8 cellular contexts compared by ENCODE assay signal in genomic region chr11:6705905-6706535, GRCh38. TPM values are rescaled to one million over a fixed set of nuclear protein-coding genes. Genes with fewer than 3 reads are reported as not detected.
DNase-seq lines count a peak whose midpoint lies in the region; ATAC-seq and TF ChIP-seq lines count a peak whose summit lies in the region.

No MANE protein-coding gene starts in this region.

- H3K4me3 ChIP-seq in GM12865 (ENCODE audit: low read depth, low read length), result no peak overlapping the region
- no peak overlapping the region for H3K4me3 ChIP-seq in Karpas-422 (ENCODE audit: low read length)
- H3K4me3 ChIP-seq in choroid plexus epithelial cell (ENCODE audit: low read depth, low read length), result no peak overlapping the region

- H3K27me3 ChIP-seq in Karpas-422 (ENCODE audit: low read length), result no peaks in the 10 kb centered on the region

- H3K36me3 ChIP-seq in Karpas-422 (ENCODE audit: insufficient read depth, low read length), result no peaks in the 10 kb centered on the region

- no peaks in the 10 kb centered on the region for H3K9me3 ChIP-seq in Karpas-422 (ENCODE audit: low read length)

- DNase-seq in AG08396 (ENCODE audit: low spot score), result peak; percentile 50
- peak; percentile 42 for DNase-seq in GM12865 (ENCODE audit: low read depth)
- DNase-seq in Karpas-422, result peak; percentile 74
- DNase-seq in T-helper 1 cell, result peak in 3 of 5 donors; percentile 19 to 29 (median 23)
- DNase-seq in choroid plexus epithelial cell (ENCODE audit: low read depth), result peak; percentile 81
- DNase-seq in left lobe of liver (ENCODE audit: low spot score), result no peak
- DNase-seq in stimulated activated naive CD8-positive, alpha-beta T cell treated with anti-CD3 and anti-CD28 coated beads, Interleukin-15, Interleukin-2, amounts not matched to agents 100 U/mL and 50 U/mL, for 24 hours, result peak; percentile 53
- no peak for DNase-seq in activated effector memory CD4-positive, alpha-beta T cell treated with anti-CD3 and anti-CD28 coated beads, Interleukin-2, amount 50 U/mL, for 16 hours

- H3K9ac ChIP-seq in Karpas-422 (ENCODE audit: low read length), result no peak overlapping the region

- H3K9me2 ChIP-seq in Karpas-422 (replicated peaks; ENCODE audit: insufficient read depth, low read length), result no peaks in the 10 kb centered on the region

- no peak overlapping the region for H2AFZ ChIP-seq in Karpas-422 (ENCODE audit: low read length)

- H3K79me2 ChIP-seq in Karpas-422 (ENCODE audit: low read length), result no peaks in the 10 kb centered on the region

- peak; percentile 85 for TF ChIP-seq CTCF in GM12865 (IDR thresholded peaks at IDR 0.05; ENCODE audit: insufficient read depth, low read depth, low read length, missing control alignments)
- peak; percentile 94 for TF ChIP-seq CTCF in choroid plexus epithelial cell (conservative IDR thresholded peaks at IDR 0.05; ENCODE audit: low read depth, low read length)

- no peaks in the 10 kb centered on the region for H4K20me1 ChIP-seq in Karpas-422 (ENCODE audit: insufficient read depth, low read depth, low read length)

- peak; percentile 84 for ATAC-seq in left lobe of liver
- ATAC-seq in stimulated activated naive CD8-positive, alpha-beta T cell treated with anti-CD3 and anti-CD28 coated beads, Interleukin-15, Interleukin-2, amounts not matched to agents 100 U/mL and 50 U/mL, for 24 hours, result peak; percentile 71

- no peaks in the 10 kb centered on the region for H3K4me1 ChIP-seq in Karpas-422 (ENCODE audit: low read length)

- H3K4me2 ChIP-seq in Karpas-422 (ENCODE audit: low read depth, low read length, poor library complexity, severe bottlenecking), result no peak overlapping the region

- H3K27ac ChIP-seq in Karpas-422 (ENCODE audit: low read length), result no peak overlapping the region

RNA-seq across cellular contexts. Expression of gene MRPL17, which starts 22.9 kb away (rescaled TPM):
- total RNA-seq in Karpas-422 (2014; rRNA removed; shearing (Covaris generic); ENCODE audit: low replicate concordance), result 55.4 and 67.3 TPM in 2 replicates
- total RNA-seq in left lobe of liver, result 13.5 TPM

RNA-seq across cellular contexts. Expression of gene DCHS1, which starts 50.4 kb away (rescaled TPM):
- 0.04 and 0.11 TPM in 2 replicates for total RNA-seq in Karpas-422 (2014; rRNA removed; shearing (Covaris generic); ENCODE audit: low replicate concordance)
- 2.5 TPM for total RNA-seq in left lobe of liver

Comparison
In these comparisons a context has a peak if more than half of its experiments do, and no peak if none do; other contexts are left out.
1. DNase-seq: peak in AG08396 (single experiment), GM12865 (single experiment), Karpas-422 (single experiment), T-helper 1 cell (3 of 5), choroid plexus epithelial cell (single experiment) and stimulated activated naive CD8-positive, alpha-beta T cell treated with anti-CD3 and anti-CD28 coated beads, Interleukin-15, Interleukin-2, amounts not matched to agents 100 U/mL and 50 U/mL, for 24 hours (single experiment); none in left lobe of liver (single experiment) and activated effector memory CD4-positive, alpha-beta T cell treated with anti-CD3 and anti-CD28 coated beads, Interleukin-2, amount 50 U/mL, for 16 hours (single experiment).